8 cellular contexts compared by ENCODE assay signal in genomic region chrX:119398587-119398973, GRCh38. TPM values are rescaled to one million over a fixed set of nuclear protein-coding genes. Genes with fewer than 3 reads are reported as not detected.
DNase-seq lines count a peak whose midpoint lies in the region; ATAC-seq and TF ChIP-seq lines count a peak whose summit lies in the region.

No MANE protein-coding gene starts in this region.

- H3K9ac ChIP-seq in trophoblast cell (ENCODE audit: low read length): no peak overlapping the region

- no peaks in the 10 kb centered on the region for H3K9me2 ChIP-seq in OCI-LY7 (ENCODE audit: insufficient read depth, low read length)

- POLR2A ChIA-PET in OCI-LY7 (lab: Charles Lee): no interaction called here

- peak overlapping the region; percentile 91 for H3K4me2 ChIP-seq in OCI-LY7 (ENCODE audit: low read length)
- peak overlapping the region; percentile 81 for H3K4me2 ChIP-seq in trophoblast cell (ENCODE audit: low read length)

- no peak for TF ChIP-seq CTCF in OCI-LY7 (conservative IDR thresholded peaks at IDR 0.05; ENCODE audit: low read length)

- CTCF ChIA-PET in OCI-LY7 (lab: Charles Lee; ENCODE audit: unreplicated experiment): interaction anchor here (0.7 kb wide), 1 partner anchor 17 kb away, joined by 3 read pairs; no protein-coding TSS in a partner anchor

- H3K27me3 ChIP-seq in esophagus (ENCODE audit: control insufficient read depth in 1 of 2, insufficient read depth in 2 of 2, low read length in 2 of 2): no peaks in the 10 kb centered on the region
- H3K27me3 ChIP-seq in trophoblast cell (ENCODE audit: insufficient read depth, low read length): no peaks in the 10 kb centered on the region

- peak; percentile 14 for DNase-seq in NCI-H82 (lab: John Stamatoyannopoulos, UW)
- no peak for DNase-seq in NCI-H82 treated with DMSO at 0.1 percent for 48 hours (lab: John Stamatoyannopoulos, UW; ENCODE audit: unreplicated experiment)
- no peak for DNase-seq in OCI-LY7 (ENCODE audit: low spot score)
- no peak for DNase-seq in trophoblast cell
- no peak for DNase-seq in NCI-H1436 (lab: John Stamatoyannopoulos, UW)
- no peak for DNase-seq in T1000 (lab: John Stamatoyannopoulos, UW)

- H3K79me2 ChIP-seq in OCI-LY7 (ENCODE audit: insufficient read depth, low read depth, low read length) (no peaks in the 10 kb centered on the region), trophoblast cell (ENCODE audit: control insufficient read depth, insufficient read depth, low read length, poor library complexity) (peaks cover 3% of the 10 kb centered on the region)

- no peak overlapping the region for H3K23ac ChIP-seq in trophoblast cell (ENCODE audit: low read length)

- H3K4me1 ChIP-seq in OCI-LY7 (ENCODE audit: insufficient read depth, low read length, poor library complexity, severe bottlenecking): peaks cover 19% of the 10 kb centered on the region
- peaks cover 0 to 3% of the 10 kb centered on the region in 2 donors for H3K4me1 ChIP-seq in esophagus (ENCODE audit: control insufficient read depth in 2 of 2, insufficient read depth in 2 of 2, low read length in 1 of 2)
- peaks cover 2 to 6% of the 10 kb centered on the region in 2 experiments for H3K4me1 ChIP-seq in trophoblast cell (ENCODE audit: control insufficient read depth in 1 of 2, insufficient read depth in 2 of 2, low read length in 2 of 2)

- H4K8ac ChIP-seq in trophoblast cell (ENCODE audit: low read depth, low read length): no peak overlapping the region

- no peak overlapping the region for H2BK120ac ChIP-seq in trophoblast cell (ENCODE audit: insufficient read depth, low read length, poor library complexity)

- H4K12ac ChIP-seq in trophoblast cell (ENCODE audit: low read depth, low read length): no peak overlapping the region

- BruUV-seq in OCI-LY7 (replicated peaks; lab: Mats Ljungman, UMichigan): TSS peak; percentile 84

- H2AFZ ChIP-seq in OCI-LY7 (ENCODE audit: low read length) (peak overlapping the region; percentile 77), trophoblast cell (ENCODE audit: insufficient read depth, low read length, poor library complexity) (peak overlapping the region; percentile 96)

- H3K27ac ChIP-seq in OCI-LY7 (ENCODE audit: low read depth, low read length, poor library complexity, severe bottlenecking): peak overlapping the region; percentile 31
- H3K27ac ChIP-seq in esophagus (ENCODE audit: low read depth in 2 of 2, low read length in 1 of 2): peak overlapping the region; percentile 66 to 92
- H3K27ac ChIP-seq in trophoblast cell (ENCODE audit: low read depth, low read length): no peak overlapping the region

- H2BK12ac ChIP-seq in trophoblast cell (ENCODE audit: low read length): no peak overlapping the region

- no peak for ATAC-seq in HG03457 (IDR thresholded peaks at IDR 0.05; ENCODE audit: unreplicated experiment)

- H3K36me3 ChIP-seq in OCI-LY7 (ENCODE audit: insufficient read depth, low read length) (no peaks in the 10 kb centered on the region), esophagus (ENCODE audit: control insufficient read depth in 2 of 2, insufficient read depth in 2 of 2, low read length in 1 of 2) (no peaks in the 10 kb centered on the region), trophoblast cell (ENCODE audit: control insufficient read depth in 1 of 2, insufficient read depth in 2 of 2, low read length in 2 of 2) (no peaks in the 10 kb centered on the region)

- no peak overlapping the region for H2AK5ac ChIP-seq in trophoblast cell (ENCODE audit: low read length)

- WGBS in esophagus, 2 donors: 1 to 14% methylated on average over 3 of the region's 3 CpGs
- WGBS in trophoblast cell (ENCODE audit: extremely low coverage, insufficient coverage, insufficient read length): no CpG with 5 or more reads among the region's 3 CpGs

- no peak overlapping the region for H4K91ac ChIP-seq in trophoblast cell (ENCODE audit: low read depth, low read length)

- intact Hi-C loops in OCI-LY7 (cut with micrococcal nuclease; ENCODE audit: unreplicated experiment): loop anchor here (2.0 kb wide), 1 partner anchor 70 kb away; the partner anchor contains the start of gene SLC25A5

- H3K9me3 ChIP-seq in OCI-LY7 (ENCODE audit: low read length): no peaks in the 10 kb centered on the region
- H3K9me3 ChIP-seq in esophagus (ENCODE audit: control insufficient read depth in 2 of 2, insufficient read depth in 1 of 2, low read depth in 1 of 2, low read length in 1 of 2): no peaks in the 10 kb centered on the region
- H3K9me3 ChIP-seq in trophoblast cell (ENCODE audit: insufficient read depth, low read depth, low read length): no peaks in the 10 kb centered on the region

- H3K4ac ChIP-seq in trophoblast cell (ENCODE audit: low read depth, low read length): no peak overlapping the region

- H3K4me3 ChIP-seq in OCI-LY7 (ENCODE audit: low read depth, low read length, poor library complexity, severe bottlenecking) (peak overlapping the region; percentile 85), esophagus (ENCODE audit: low read depth in 1 of 2, low read length in 2 of 2) (peak overlapping the region; percentile 45 to 82), trophoblast cell (ENCODE audit: low read depth, low read length) (no peak overlapping the region)

- H3K14ac ChIP-seq in trophoblast cell (ENCODE audit: low read length): no peak overlapping the region

- no peaks in the 10 kb centered on the region for H4K20me1 ChIP-seq in OCI-LY7 (ENCODE audit: insufficient read depth, low read length)

- H3K18ac ChIP-seq in trophoblast cell (ENCODE audit: low read length): no peak overlapping the region

- peaks cover 3% of the 10 kb centered on the region for H3K79me1 ChIP-seq in trophoblast cell (ENCODE audit: low read length)

- H2BK5ac ChIP-seq in trophoblast cell (ENCODE audit: low read depth, low read length, poor library complexity): no peak overlapping the region

RNA-seq across cellular contexts. Expression of gene SLC25A43, which starts 0.6 kb away (rescaled TPM):
- 10.6 and 13.7 TPM in 2 replicates for total RNA-seq in OCI-LY7 (2014; rRNA removed; shearing (Covaris generic))
- 14.3 and 15.6 TPM in 2 replicates for total RNA-seq in OCI-LY7 (2022)
- polyA plus RNA-seq in esophagus: 10 to 100 TPM; 26.2 to 34.5 TPM
- 3.2 and 3.8 TPM in 2 replicates for polyA plus RNA-seq in trophoblast cell (2013)
